In the genomic region with DNA sequence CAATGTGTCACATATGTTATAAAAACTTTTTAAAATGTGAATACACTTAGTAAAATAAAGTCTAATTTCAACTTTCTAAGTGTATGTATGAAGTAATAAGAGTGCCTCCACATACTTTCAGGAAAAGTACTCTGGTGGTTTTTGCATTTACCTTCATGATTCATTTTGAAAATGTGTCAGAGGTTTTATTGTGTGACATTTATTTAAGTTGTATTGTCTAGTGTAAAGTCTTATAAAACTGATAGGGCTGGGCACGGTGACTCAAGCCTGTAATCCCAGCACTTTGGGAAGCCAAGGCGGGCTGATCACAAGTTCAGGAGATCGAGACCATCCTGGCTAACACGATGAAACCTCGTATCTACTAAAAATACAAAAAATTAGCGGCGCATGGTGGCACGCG, we compare ENCODE assay signal across 30 cellular contexts.
"Had no signal": no experiment of that assay in that cellular context is flagged by ENCODE, and none has a peak within 500 bp of the region (broad histone marks: within the 10 kb centered on the region; RNA-seq: fewer than 3 reads in every experiment).

No MANE protein-coding gene starts in this region.

- H3K27ac Mint-ChIP-seq: activated CD4-positive, alpha-beta memory T cell treated with anti-CD3 and anti-CD28 coated beads for 36 hours; activated CD4-positive, alpha-beta T cell treated with anti-CD3 and anti-CD28 coated beads for 36 hours; activated CD4-positive, alpha-beta T cell treated with anti-CD3 and anti-CD28 coated beads, Interleukin-2, amount 10 ng/mL, durations not matched to agents 24 days and 14 days; activated CD8-positive, alpha-beta memory T cell treated with anti-CD3 and anti-CD28 coated beads, Interleukin-2, amount 10 ng/mL, durations not matched to agents 7 days and 5 days; activated CD8-positive, alpha-beta T cell treated with anti-CD3 and anti-CD28 coated beads, Interleukin-2, amount 10 ng/mL, durations not matched to agents 7 days and 5 days; activated naive CD8-positive, alpha-beta T cell; activated T-helper 1 cell treated with anti-CD3 and anti-CD28 coated beads, Interleukin-12 subunit alpha, Interleukin-12 subunit beta, Interleukin-2, Interleukin-4 antibody, amounts not matched to agents 30 ng/mL and 10 ng/mL and 1 ng/mL, durations not matched to agents 14 hours and 24 hours and 36 hours; brain; dendritic cell treated with granulocyte-macrophage colony-stimulating factor and Interleukin-4, amounts not matched to agents 40 ng/mL and 50 ng/mL, for 4 days; endodermal cell had no signal

- DNase-seq: activated CD4-positive, alpha-beta memory T cell treated with anti-CD3 and anti-CD28 coated beads for 36 hours; activated CD4-positive, alpha-beta T cell treated with anti-CD3 and anti-CD28 coated beads for 36 hours; activated CD4-positive, alpha-beta T cell treated with anti-CD3 and anti-CD28 coated beads, Interleukin-2, amount 10 ng/mL, durations not matched to agents 24 days and 14 days; activated CD4-positive, CD25-positive, alpha-beta regulatory T cell; activated CD4-positive, CD25-positive, alpha-beta regulatory T cell treated with anti-CD3 and anti-CD28 coated beads, Interleukin-2, amount 50 U/mL, for 72 hours; activated CD8-positive, alpha-beta memory T cell treated with anti-CD3 and anti-CD28 coated beads, Interleukin-2, amount 10 ng/mL, durations not matched to agents 7 days and 5 days; activated CD8-positive, alpha-beta memory T cell treated with anti-CD3 and anti-CD28 coated beads, Interleukin-2, amount 50 U/mL, for 4 hours; activated CD8-positive, alpha-beta T cell treated with anti-CD3 and anti-CD28 coated beads, Interleukin-2, amount 10 ng/mL, durations not matched to agents 7 days and 5 days; activated gamma-delta T cell treated with Interleukin-2 at 50 U/mL for 16 hours; activated naive CD4-positive, alpha-beta T cell treated with anti-CD3 and anti-CD28 coated beads, Interleukin-2, amount 50 U/mL, for 16 hours; activated naive CD4-positive, alpha-beta T cell treated with Interleukin-2 at 50 U/mL for 16 hours; activated T-cell treated with anti-CD3 and anti-CD28 coated beads, Interleukin-2, amount 50 U/mL, for 1 hour; activated T-cell treated with anti-CD3 and anti-CD28 coated beads, Interleukin-2, amount 50 U/mL, for 48 hours; dorsolateral prefrontal cortex; effector memory CD4-positive, alpha-beta T cell; endodermal cell; esophagus squamous epithelium; foreskin melanocyte; heart right ventricle; T-helper 2 cell had no signal

- H3K27ac ChIP-seq: ascending aorta, breast epithelium, coronary artery, dorsolateral prefrontal cortex, esophagus squamous epithelium, gastroesophageal sphincter, heart right ventricle, hepatocyte had no signal

- H3K9me3 Mint-ChIP-seq: activated CD4-positive, alpha-beta memory T cell treated with anti-CD3 and anti-CD28 coated beads for 36 hours; activated CD4-positive, alpha-beta T cell treated with anti-CD3 and anti-CD28 coated beads, Interleukin-2, amount 10 ng/mL, durations not matched to agents 24 days and 14 days; activated T-helper 1 cell treated with anti-CD3 and anti-CD28 coated beads, Interleukin-12 subunit alpha, Interleukin-12 subunit beta, Interleukin-2, Interleukin-4 antibody, amounts not matched to agents 30 ng/mL and 10 ng/mL and 1 ng/mL, durations not matched to agents 14 hours and 24 hours and 36 hours; central memory CD8-positive, alpha-beta T cell; dendritic cell treated with granulocyte-macrophage colony-stimulating factor and Interleukin-4, amounts not matched to agents 40 ng/mL and 50 ng/mL, for 4 days; endodermal cell had no signal

- H3K27me3 Mint-ChIP-seq: activated CD4-positive, alpha-beta memory T cell treated with anti-CD3 and anti-CD28 coated beads for 36 hours; activated CD4-positive, alpha-beta T cell treated with anti-CD3 and anti-CD28 coated beads for 36 hours; activated CD4-positive, alpha-beta T cell treated with anti-CD3 and anti-CD28 coated beads, Interleukin-2, amount 10 ng/mL, durations not matched to agents 24 days and 14 days; activated CD8-positive, alpha-beta memory T cell treated with anti-CD3 and anti-CD28 coated beads, Interleukin-2, amount 10 ng/mL, durations not matched to agents 7 days and 5 days; activated naive CD8-positive, alpha-beta T cell; central memory CD8-positive, alpha-beta T cell; dendritic cell treated with granulocyte-macrophage colony-stimulating factor and Interleukin-4, amounts not matched to agents 40 ng/mL and 50 ng/mL, for 4 days had no signal

- H3K4me1 Mint-ChIP-seq: activated CD4-positive, alpha-beta T cell treated with anti-CD3 and anti-CD28 coated beads for 36 hours; activated CD4-positive, alpha-beta T cell treated with anti-CD3 and anti-CD28 coated beads, Interleukin-2, amount 10 ng/mL, durations not matched to agents 24 days and 14 days; activated CD8-positive, alpha-beta memory T cell treated with anti-CD3 and anti-CD28 coated beads, Interleukin-2, amount 10 ng/mL, durations not matched to agents 7 days and 5 days; brain; central memory CD8-positive, alpha-beta T cell; endodermal cell had no signal

- H3K4me3 Mint-ChIP-seq: activated CD4-positive, alpha-beta memory T cell treated with anti-CD3 and anti-CD28 coated beads for 36 hours; activated CD4-positive, alpha-beta T cell treated with anti-CD3 and anti-CD28 coated beads for 36 hours; activated CD4-positive, alpha-beta T cell treated with anti-CD3 and anti-CD28 coated beads, Interleukin-2, amount 10 ng/mL, durations not matched to agents 24 days and 14 days; activated CD8-positive, alpha-beta memory T cell treated with anti-CD3 and anti-CD28 coated beads, Interleukin-2, amount 10 ng/mL, durations not matched to agents 7 days and 5 days; activated CD8-positive, alpha-beta T cell treated with anti-CD3 and anti-CD28 coated beads, Interleukin-2, amount 10 ng/mL, durations not matched to agents 7 days and 5 days; activated naive CD8-positive, alpha-beta T cell; activated T-helper 1 cell treated with anti-CD3 and anti-CD28 coated beads, Interleukin-12 subunit alpha, Interleukin-12 subunit beta, Interleukin-2, Interleukin-4 antibody, amounts not matched to agents 30 ng/mL and 10 ng/mL and 1 ng/mL, durations not matched to agents 14 hours and 24 hours and 36 hours; brain; central memory CD8-positive, alpha-beta T cell; dendritic cell treated with granulocyte-macrophage colony-stimulating factor and Interleukin-4, amounts not matched to agents 40 ng/mL and 50 ng/mL, for 4 days; endodermal cell had no signal

- ATAC-seq: activated CD4-positive, alpha-beta T cell treated with anti-CD3 and anti-CD28 coated beads for 36 hours; activated CD8-positive, alpha-beta memory T cell treated with anti-CD3 and anti-CD28 coated beads, Interleukin-2, amount 10 ng/mL, durations not matched to agents 7 days and 5 days; activated CD8-positive, alpha-beta T cell treated with anti-CD3 and anti-CD28 coated beads, Interleukin-2, amount 10 ng/mL, durations not matched to agents 7 days and 5 days; gastroesophageal sphincter; heart right ventricle had no signal

- H3K36me3 Mint-ChIP-seq: activated CD4-positive, alpha-beta memory T cell treated with anti-CD3 and anti-CD28 coated beads for 36 hours; activated CD8-positive, alpha-beta memory T cell treated with anti-CD3 and anti-CD28 coated beads, Interleukin-2, amount 10 ng/mL, durations not matched to agents 7 days and 5 days; brain had no signal
